ENCODE assay signal across 27 cellular contexts in genomic region chr1:145863272-145863671, GRCh38. TPM values are rescaled to one million over a fixed set of nuclear protein-coding genes. Genes with fewer than 3 reads are reported as not detected.
"Had no signal": no experiment of that assay in that cellular context is flagged by ENCODE, and none has a peak within 500 bp of the region (broad histone marks: within the 10 kb centered on the region; RNA-seq: fewer than 3 reads in every experiment).

No MANE protein-coding gene starts in this region.

- H3K36me3 Mint-ChIP-seq: stimulated activated naive B cell treated with anti-CD40 and anti-IgM and Interleukin-4, amounts not matched to agents 10 μg/mL and 1 μg/mL and 100 μg/mL, for 72 hours had no signal

- H3K4me3 Mint-ChIP-seq: naive thymus-derived CD8-positive, alpha-beta T cell; nephron progenitor cell; stimulated activated naive B cell treated with anti-CD40 and anti-IgM and Interleukin-4, amounts not matched to agents 10 μg/mL and 1 μg/mL and 100 μg/mL, for 72 hours had no signal

- ATAC-seq: left cardiac atrium; left lobe of liver; lower lobe of right lung; naive thymus-derived CD8-positive, alpha-beta T cell; pancreas; right cardiac atrium; sciatic nerve; stimulated activated naive B cell treated with anti-CD40 and anti-IgM and Interleukin-4, amounts not matched to agents 10 μg/mL and 1 μg/mL and 100 μg/mL, for 72 hours; stimulated activated naive CD8-positive, alpha-beta T cell treated with anti-CD3 and anti-CD28 coated beads, Interleukin-15, Interleukin-2, amounts not matched to agents 100 U/mL and 50 U/mL, for 24 hours had no signal

- H3K9me3 Mint-ChIP-seq: naive thymus-derived CD8-positive, alpha-beta T cell; nephron progenitor cell; stimulated activated naive B cell treated with anti-CD40 and anti-IgM and Interleukin-4, amounts not matched to agents 10 μg/mL and 1 μg/mL and 100 μg/mL, for 72 hours had no signal

- H3K27ac Mint-ChIP-seq: naive thymus-derived CD8-positive, alpha-beta T cell; nephron progenitor cell; stimulated activated naive B cell treated with anti-CD40 and anti-IgM and Interleukin-4, amounts not matched to agents 10 μg/mL and 1 μg/mL and 100 μg/mL, for 72 hours had no signal

- H3K36me3 ChIP-seq: lower lobe of right lung, pancreas, prostate gland, thyroid gland, transverse colon, upper lobe of left lung, vagina had no signal

- DNase-seq: kidney glomerular epithelial cell; left cardiac atrium; lower lobe of right lung; mammary epithelial cell; mesenchymal stem cell; naive thymus-derived CD8-positive, alpha-beta T cell; nephron progenitor cell; pancreas; posterior cingulate gyrus; retina; stimulated activated CD4-positive, alpha-beta T cell treated with anti-CD3 and anti-CD28 coated beads, Interleukin-12 subunit alpha, Interleukin-12 subunit beta, amount 100 ng/mL, for 4 hours; stimulated activated CD4-positive, alpha-beta T cell treated with anti-CD3 and anti-CD28 coated beads, Interleukin-15, amount 100 ng/mL, for 24 hours; stimulated activated CD4-positive, alpha-beta T cell treated with anti-CD3 and anti-CD28 coated beads, Interleukin-2, amount 100 ng/mL, for 24 hours; stimulated activated CD4-positive, alpha-beta T cell treated with anti-CD3 and anti-CD28 coated beads, Interleukin-4, amount 100 ng/mL, for 1 hour; stimulated activated naive B cell treated with anti-CD40 and anti-IgM and Interleukin-4, amounts not matched to agents 10 μg/mL and 1 μg/mL and 100 μg/mL, for 72 hours; stimulated activated naive CD8-positive, alpha-beta T cell treated with anti-CD3 and anti-CD28 coated beads, Interleukin-15, Interleukin-2, amounts not matched to agents 100 U/mL and 50 U/mL, for 24 hours; stomach; testis; thyroid gland; transverse colon; upper lobe of left lung had no signal

- H3K4me3 ChIP-seq: lower lobe of right lung, pancreas, prostate gland, skin epidermis, stomach, testis, thyroid gland, transverse colon, upper lobe of left lung, vagina had no signal

- H3K27ac ChIP-seq: lower lobe of right lung, pancreas, prostate gland, skin epidermis, stomach, testis, thyroid gland, transverse colon, upper lobe of left lung, vagina had no signal

- H3K9me3 ChIP-seq: lower lobe of right lung, pancreas, prostate gland, stomach, testis, thyroid gland, transverse colon, upper lobe of left lung, vagina had no signal

- H3K27me3 ChIP-seq: pancreas, stomach, testis, thyroid gland, transverse colon, upper lobe of left lung, vagina had no signal

RNA-seq across cellular contexts. Expression of gene ANKRD35, which starts 22.4 kb away (rescaled TPM):
- total RNA-seq: naive thymus-derived CD8-positive, alpha-beta T cell had no signal
